25 cellular contexts compared by ENCODE assay signal in genomic region chr4:31620476-31620875, GRCh38.
A peak's percentile ranks its signal among the peaks of the same experiment; 100 is the strongest.
DNase-seq lines count a peak whose midpoint lies in the region; ATAC-seq and TF ChIP-seq lines count a peak whose summit lies in the region.
"Had no signal": no experiment of that assay in that cellular context is flagged by ENCODE, and none has a peak within 500 bp of the region (broad histone marks: within the 10 kb centered on the region; RNA-seq: fewer than 3 reads in every experiment).

No MANE protein-coding gene starts in this region.

- no peak overlapping the region for H3K4me3 Mint-ChIP-seq in MCF 10A (ENCODE audit: unreplicated experiment)
- H3K4me3 Mint-ChIP-seq in CD4-positive, alpha-beta T cell = no peak overlapping the region
- H3K4me3 Mint-ChIP-seq: activated naive CD8-positive, alpha-beta T cell treated with anti-CD3 and anti-CD28 coated beads, Interleukin-2, amount 50 U/mL, for 24 hours; central memory CD8-positive, alpha-beta T cell; naive thymus-derived CD4-positive, alpha-beta T cell; T-helper 2 cell treated with Interferon-gamma antibody and Interleukin-4, amounts not matched to agents 5 μg/mL and 100 μg/mL, for 36 hours; WTC11 had no signal

- H3K4me1 ChIP-seq in breast epithelium (no peaks in the 10 kb centered on the region), adrenal gland (replicated peaks in 1 of 2) (no peaks in the 10 kb centered on the region), fibroblast of lung (ENCODE audit: control insufficient read depth, extremely low read depth, insufficient read depth, low read length) (no peaks in the 10 kb centered on the region)
- H3K4me1 ChIP-seq: BLaER1, Caco-2 had no signal

- POLR2A ChIA-PET in MCF 10A (lab: Yijun Ruan, JAX) = no interaction called here
- POLR2A ChIA-PET in CD4-positive, alpha-beta T cell (lab: Charles Lee) = no interaction called here

- H3K9ac ChIP-seq in fibroblast of lung (ENCODE audit: insufficient read depth, low read length) = no peak overlapping the region
- H3K9ac ChIP-seq: BLaER1 had no signal

- no peaks in the 10 kb centered on the region for H3K27me3 ChIP-seq in breast epithelium
- H3K27me3 ChIP-seq in adrenal gland = no peaks in the 10 kb centered on the region
- H3K27me3 ChIP-seq in fibroblast of lung (ENCODE audit: control insufficient read depth, insufficient read depth, low read length) = no peaks in the 10 kb centered on the region
- H3K27me3 ChIP-seq in CD4-positive, alpha-beta T cell (ENCODE audit: control insufficient read depth, insufficient read depth, low read length) = no peaks in the 10 kb centered on the region

- H3K4me2 ChIP-seq in fibroblast of lung (ENCODE audit: extremely low read depth, insufficient read depth, low read length) = no peak overlapping the region
- H3K4me2 ChIP-seq: BLaER1 had no signal

- H3K9me3 Mint-ChIP-seq in MCF 10A (ENCODE audit: unreplicated experiment) = no peaks in the 10 kb centered on the region
- H3K9me3 Mint-ChIP-seq in CD4-positive, alpha-beta T cell = peaks cover 7% of the 10 kb centered on the region

- H3K27me3 Mint-ChIP-seq in MCF 10A (ENCODE audit: insufficient read depth, unreplicated experiment) = no peaks in the 10 kb centered on the region
- H3K27me3 Mint-ChIP-seq in CD4-positive, alpha-beta T cell = no peaks in the 10 kb centered on the region
- H3K27me3 Mint-ChIP-seq: activated naive CD8-positive, alpha-beta T cell treated with anti-CD3 and anti-CD28 coated beads, Interleukin-2, amount 50 U/mL, for 24 hours; central memory CD8-positive, alpha-beta T cell; naive thymus-derived CD4-positive, alpha-beta T cell had no signal

- TF ChIP-seq CTCF in MCF 10A (IDR thresholded peaks at IDR 0.05; ENCODE audit: unreplicated experiment) (no peak), breast epithelium (IDR thresholded peaks at IDR 0.05) (no peak), adrenal gland (IDR thresholded peaks at IDR 0.05) (no peak), fibroblast of lung (conservative IDR thresholded peaks at IDR 0.05 in 1 of 2, IDR thresholded peaks at IDR 0.05 in 1 of 2; ENCODE audit: low read depth in 1 of 2, low read length in 2 of 2) (no peak)
- TF ChIP-seq CTCF in CD4-positive, alpha-beta T cell (IDR thresholded peaks at IDR 0.05) = no peak

- intact Hi-C loops in MCF 10A (cut with micrococcal nuclease) = no loop called here
- intact Hi-C loops in breast epithelium (cut with DNase I; ENCODE audit: low total_unique reads) = no loop called here
- intact Hi-C loops in adrenal gland (cut with DNase I) = no loop called here
- intact Hi-C loops in CD4-positive, alpha-beta T cell (cut with DNase I, micrococcal nuclease) = no loop called here

- no peak for TF ChIP-seq POLR2A in breast epithelium (IDR thresholded peaks at IDR 0.05)
- TF ChIP-seq POLR2A in adrenal gland (IDR thresholded peaks at IDR 0.05) = no peak

- H3K36me3 Mint-ChIP-seq in MCF 10A (ENCODE audit: insufficient read depth, unreplicated experiment) = no peaks in the 10 kb centered on the region
- no peaks in the 10 kb centered on the region for H3K36me3 Mint-ChIP-seq in CD4-positive, alpha-beta T cell (ENCODE audit: low read depth)
- H3K36me3 Mint-ChIP-seq: naive thymus-derived CD4-positive, alpha-beta T cell; WTC11 had no signal

- ATAC-seq in CD4-positive, alpha-beta T cell (ENCODE audit: poor library complexity) = no peak
- no peak for ATAC-seq in HG02885 (IDR thresholded peaks at IDR 0.05; ENCODE audit: poor library complexity, unreplicated experiment)
- ATAC-seq: activated naive CD8-positive, alpha-beta T cell treated with anti-CD3 and anti-CD28 coated beads, Interleukin-2, amount 50 U/mL, for 24 hours; left colon; naive thymus-derived CD4-positive, alpha-beta T cell; WTC11 had no signal

- DNase-seq in MCF 10A (ENCODE audit: unreplicated experiment) = peak; percentile 68
- no peak for DNase-seq in breast epithelium (ENCODE audit: low spot score in 2 of 2)
- peak in 5 of 7 donors; percentile 39 to 64 (median 45) for DNase-seq in adrenal gland
- peak; percentile 10 to 66 for DNase-seq in fibroblast of lung (ENCODE audit: low read depth in 2 of 2)
- peak; percentile 26 for DNase-seq in skeletal muscle cell (ENCODE audit: low read depth)
- DNase-seq in CD4-positive, alpha-beta T cell = no peak
- no peak for DNase-seq in ecto neural progenitor cell (ENCODE audit: low spot score)
- DNase-seq: activated CD4-positive, alpha-beta T cell treated with anti-CD3 and anti-CD28 coated beads, Interleukin-2, amount 50 U/mL, for 48 hours; activated CD8-positive, alpha-beta memory T cell treated with anti-CD3 and anti-CD28 coated beads, Interleukin-2, amount 50 U/mL, for 48 hours; activated effector memory CD4-positive, alpha-beta T cell treated with anti-CD3 and anti-CD28 coated beads, Interleukin-2, amount 50 U/mL, for 16 hours; activated naive CD8-positive, alpha-beta T cell treated with anti-CD3 and anti-CD28 coated beads, Interleukin-2, amount 50 U/mL, for 24 hours; Caco-2; DMS79 treated with DMSO at 0.1 percent for 48 hours; erythroblast; left colon; naive thymus-derived CD4-positive, alpha-beta T cell; NCI-H524; stimulated activated CD4-positive, alpha-beta T cell treated with anti-CD3 and anti-CD28 coated beads, Interleukin-15, amount 100 ng/mL, for 24 hours; trophoblast cell had no signal

- WGBS in adrenal gland, 4 donors = 39 to 70% (median 47%) methylated on average over 2 of the region's 2 CpGs

- no peaks in the 10 kb centered on the region for H3K79me2 ChIP-seq in fibroblast of lung (ENCODE audit: control insufficient read depth, insufficient read depth, low read length)

- no peak overlapping the region for H3K27ac Mint-ChIP-seq in MCF 10A (ENCODE audit: low read depth, unreplicated experiment)
- no peak overlapping the region for H3K27ac Mint-ChIP-seq in CD4-positive, alpha-beta T cell
- H3K27ac Mint-ChIP-seq: activated naive CD8-positive, alpha-beta T cell treated with anti-CD3 and anti-CD28 coated beads, Interleukin-2, amount 50 U/mL, for 24 hours; naive thymus-derived CD4-positive, alpha-beta T cell; T-helper 2 cell treated with Interferon-gamma antibody and Interleukin-4, amounts not matched to agents 5 μg/mL and 100 μg/mL, for 36 hours; WTC11 had no signal

- H3K27ac ChIP-seq in breast epithelium (no peak overlapping the region), adrenal gland (no peak overlapping the region), fibroblast of lung (ENCODE audit: insufficient read depth, low read length) (no peak overlapping the region)
- no peak overlapping the region for H3K27ac ChIP-seq in CD4-positive, alpha-beta T cell (ENCODE audit: low read depth, low read length)
- H3K27ac ChIP-seq: BLaER1, SK-N-MC had no signal

- H2AFZ ChIP-seq in fibroblast of lung (ENCODE audit: low read length) = no peak overlapping the region

- H3K9me3 ChIP-seq in breast epithelium = no peaks in the 10 kb centered on the region
- no peaks in the 10 kb centered on the region for H3K9me3 ChIP-seq in adrenal gland (replicated peaks in 1 of 3)
- H3K9me3 ChIP-seq in fibroblast of lung (ENCODE audit: control insufficient read depth, insufficient read depth, low read depth, low read length) = no peaks in the 10 kb centered on the region
- H3K9me3 ChIP-seq in CD4-positive, alpha-beta T cell (ENCODE audit: control insufficient read depth, low read length) = no peaks in the 10 kb centered on the region
- H3K9me3 ChIP-seq: Caco-2 had no signal

- CTCF ChIA-PET in MCF 10A (lab: Yijun Ruan, JAX) = no interaction called here
- CTCF ChIA-PET in CD4-positive, alpha-beta T cell (lab: Charles Lee) = no interaction called here

- no peak overlapping the region for H3K4me3 ChIP-seq in breast epithelium
- H3K4me3 ChIP-seq in adrenal gland = no peak overlapping the region
- no peak overlapping the region for H3K4me3 ChIP-seq in fibroblast of lung (replicated peaks in 1 of 4; ENCODE audit: control extremely low read depth in 1 of 4, insufficient read depth in 1 of 4, low read depth in 3 of 4, low read length in 4 of 4)
- no peak overlapping the region for H3K4me3 ChIP-seq in skeletal muscle cell (ENCODE audit: low read depth, low read length)
- H3K4me3 ChIP-seq: BLaER1, SK-N-MC had no signal

- no TSS peak for BruUV-seq in MCF 10A (replicated peaks; lab: Mats Ljungman, UMichigan)

- no peaks in the 10 kb centered on the region for H4K20me1 ChIP-seq in fibroblast of lung (ENCODE audit: control insufficient read depth, extremely low read depth, insufficient read depth, low read length)
- H4K20me1 ChIP-seq: BLaER1 had no signal

- H3K36me3 ChIP-seq in breast epithelium (no peaks in the 10 kb centered on the region), adrenal gland (replicated peaks in 1 of 2) (no peaks in the 10 kb centered on the region), fibroblast of lung (ENCODE audit: control insufficient read depth, insufficient read depth, low read length) (no peaks in the 10 kb centered on the region)
- H3K36me3 ChIP-seq: BLaER1 had no signal

- H3K4me1 Mint-ChIP-seq in MCF 10A (ENCODE audit: insufficient read depth, unreplicated experiment) = peaks cover 12% of the 10 kb centered on the region
- no peaks in the 10 kb centered on the region for H3K4me1 Mint-ChIP-seq in CD4-positive, alpha-beta T cell (ENCODE audit: low read depth)
- H3K4me1 Mint-ChIP-seq: activated naive CD8-positive, alpha-beta T cell treated with anti-CD3 and anti-CD28 coated beads, Interleukin-2, amount 50 U/mL, for 24 hours; central memory CD8-positive, alpha-beta T cell; naive thymus-derived CD4-positive, alpha-beta T cell; WTC11 had no signal

Comparison
In these comparisons a context has a peak if more than half of its experiments do, and no peak if none do; other contexts are left out.
1. DNase-seq: peak in MCF 10A (single experiment), adrenal gland (5 of 7), fibroblast of lung (2 of 2) and skeletal muscle cell (single experiment); none in breast epithelium (0 of 2), CD4-positive, alpha-beta T cell (0 of 10) and ecto neural progenitor cell (single experiment).